In the genomic region with DNA sequence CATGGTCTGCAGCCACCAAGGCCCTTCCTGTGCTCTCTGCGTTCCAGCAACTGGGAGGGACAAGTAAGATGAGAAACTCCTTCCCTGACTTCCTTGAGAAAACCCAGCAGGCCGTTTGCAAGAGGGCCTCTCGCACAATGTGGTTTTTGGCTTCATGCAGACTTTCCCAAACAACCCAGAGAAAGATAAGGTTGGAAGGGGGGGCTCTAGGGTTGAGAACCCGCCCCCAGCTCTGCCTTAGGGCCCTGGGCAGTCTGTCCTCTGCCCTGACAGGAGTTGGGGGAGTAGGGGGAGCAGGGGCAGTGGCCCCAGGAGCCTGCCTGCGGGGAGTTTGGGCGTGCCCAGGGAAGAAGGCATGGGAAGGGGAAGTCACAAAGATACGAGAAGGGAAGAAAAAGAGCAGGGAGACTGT, we compare ENCODE assay signal across 11 cellular contexts.
DNase-seq lines count a peak whose midpoint lies in the region; ATAC-seq and TF ChIP-seq lines count a peak whose summit lies in the region.
"Had no signal": no experiment of that assay in that cellular context is flagged by ENCODE, and none has a peak within 500 bp of the region (broad histone marks: within the 10 kb centered on the region; RNA-seq: fewer than 3 reads in every experiment).

No MANE protein-coding gene starts in this region.

- no peaks in the 10 kb centered on the region for H3K9me3 ChIP-seq in SK-N-SH
- H3K9me3 ChIP-seq in upper lobe of left lung = no peaks in the 10 kb centered on the region

- H3F3A ChIP-seq in SK-N-SH (replicated peaks; ENCODE audit: insufficient read depth) = no peaks in the 10 kb centered on the region

- H3K4me3 Mint-ChIP-seq in natural killer cell = peak overlapping the region; percentile 17
- no peak overlapping the region for H3K4me3 Mint-ChIP-seq in activated T-helper 2 cell treated with anti-CD3 and anti-CD28 coated beads, Interferon-gamma antibody, Interleukin-2, Interleukin-4, amounts not matched to agents 10 μg/mL and 5 μg/mL and 100 μg/mL, durations not matched to agents 14 hours and 24 hours and 36 hours (ENCODE audit: low read depth)

- H3K9me2 ChIP-seq in SK-N-SH = no peaks in the 10 kb centered on the region

- H3K4me1 Mint-ChIP-seq in natural killer cell = peaks cover 60 to 79% of the 10 kb centered on the region in 2 donors
- H3K4me1 Mint-ChIP-seq in activated T-helper 2 cell treated with anti-CD3 and anti-CD28 coated beads, Interferon-gamma antibody, Interleukin-2, Interleukin-4, amounts not matched to agents 10 μg/mL and 5 μg/mL and 100 μg/mL, durations not matched to agents 14 hours and 24 hours and 36 hours (ENCODE audit: low read depth) = peaks cover 21% of the 10 kb centered on the region

- TF ChIP-seq EP300 in SK-N-SH (IDR thresholded peaks at IDR 0.05; ENCODE audit: borderline replicate concordance in 1 of 2, low read depth in 1 of 2, low read length in 1 of 2) (no peak), upper lobe of left lung (IDR thresholded peaks at IDR 0.05) (no peak)

- H3K36me3 ChIP-seq in SK-N-SH (replicated peaks in 1 of 2; ENCODE audit: control insufficient read depth in 1 of 2, insufficient read depth in 2 of 2, low read length in 1 of 2) (peaks cover 2 to 4% of the 10 kb centered on the region in 2 experiments), upper lobe of left lung (no peaks in the 10 kb centered on the region)

- H3K79me2 ChIP-seq in SK-N-SH (ENCODE audit: insufficient read depth) = peaks cover 3% of the 10 kb centered on the region

- peaks cover 6% of the 10 kb centered on the region in 2 donors for H3K9me3 Mint-ChIP-seq in natural killer cell
- H3K9me3 Mint-ChIP-seq in activated T-helper 2 cell treated with anti-CD3 and anti-CD28 coated beads, Interferon-gamma antibody, Interleukin-2, Interleukin-4, amounts not matched to agents 10 μg/mL and 5 μg/mL and 100 μg/mL, durations not matched to agents 14 hours and 24 hours and 36 hours = no peaks in the 10 kb centered on the region

- H3K27me3 Mint-ChIP-seq in natural killer cell (ENCODE audit: low read depth in 2 of 2) = no peaks in the 10 kb centered on the region
- peaks cover 2% of the 10 kb centered on the region for H3K27me3 Mint-ChIP-seq in activated T-helper 2 cell treated with anti-CD3 and anti-CD28 coated beads, Interferon-gamma antibody, Interleukin-2, Interleukin-4, amounts not matched to agents 10 μg/mL and 5 μg/mL and 100 μg/mL, durations not matched to agents 14 hours and 24 hours and 36 hours (ENCODE audit: low read depth)

- CTCF ChIA-PET in SK-N-SH (lab: Yijun Ruan, JAX) = interaction anchor here (1.1 kb wide), 1 partner anchor 74 kb away, joined by 4 read pairs; no protein-coding TSS in a partner anchor

- H3K9ac ChIP-seq in SK-N-SH = no peak overlapping the region

- H3K27ac Mint-ChIP-seq in natural killer cell = peak overlapping the region in 1 of 2 donors; percentile 72
- no peak overlapping the region for H3K27ac Mint-ChIP-seq in activated T-helper 2 cell treated with anti-CD3 and anti-CD28 coated beads, Interferon-gamma antibody, Interleukin-2, Interleukin-4, amounts not matched to agents 10 μg/mL and 5 μg/mL and 100 μg/mL, durations not matched to agents 14 hours and 24 hours and 36 hours

- WGBS in SK-N-SH (ENCODE audit: low lambda C conversion rate) = 73% methylated on average over 7 of the region's 7 CpGs
- WGBS in upper lobe of left lung, 2 donors = 22 to 23% methylated on average over 7 of the region's 7 CpGs

- no peak overlapping the region for H3K4me3 ChIP-seq in SK-N-SH (ENCODE audit: low read depth in 2 of 2, low read length in 1 of 2)
- no peak overlapping the region for H3K4me3 ChIP-seq in upper lobe of left lung

- no peak; the same call in 2 of the 3 replicates for ATAC-seq in SK-N-SH treated with all-trans-retinoic acid at 6 μM for 48 hours
- ATAC-seq in natural killer cell = no peak
- ATAC-seq in upper lobe of left lung (ENCODE audit: low FRiP score in 2 of 2) = peak; percentile 3 to 38

- no peak for DNase-seq in SK-N-SH
- peak; percentile 40 for DNase-seq in fibroblast of peridontal ligament (ENCODE audit: extremely low read depth)
- DNase-seq in natural killer cell = no peak
- no peak for DNase-seq in upper lobe of left lung
- no peak for DNase-seq in activated T-helper 2 cell treated with anti-CD3 and anti-CD28 coated beads, Interferon-gamma antibody, Interleukin-2, Interleukin-4, amounts not matched to agents 10 μg/mL and 5 μg/mL and 100 μg/mL, durations not matched to agents 14 hours and 24 hours and 36 hours (ENCODE audit: low spot score)
- no peak for DNase-seq in activated T-cell treated with anti-CD3 and anti-CD28 coated beads, Interleukin-2, amount 50 U/mL, for 1 hour
- no peak for DNase-seq in NCI-H1092 (lab: John Stamatoyannopoulos, UW)
- DNase-seq: 8988T; NCI-H510A treated with DMSO at 0.1 percent for 48 hours; stimulated activated CD4-positive, alpha-beta T cell treated with anti-CD3 and anti-CD28 coated beads, Interleukin-12 subunit alpha, Interleukin-12 subunit beta, amount 100 ng/mL, for 4 hours had no signal

- peak overlapping the region; percentile 13; the same call in 1 of the 2 replicates for H3K4me2 ChIP-seq in SK-N-SH

- H2AFZ ChIP-seq in SK-N-SH (ENCODE audit: low read depth) = no peak overlapping the region

- H3K27me3 ChIP-seq in SK-N-SH (ENCODE audit: insufficient read depth) (no peaks in the 10 kb centered on the region), upper lobe of left lung (no peaks in the 10 kb centered on the region)

- TF ChIP-seq POLR2A in upper lobe of left lung (IDR thresholded peaks at IDR 0.05) = no peak

- no peak for TF ChIP-seq RAD21 in SK-N-SH (IDR thresholded peaks at IDR 0.05; ENCODE audit: low read length)

- peaks cover 20 to 50% of the 10 kb centered on the region in 2 experiments; a peak in 3 of 4 replicates for H3K4me1 ChIP-seq in SK-N-SH (ENCODE audit: control insufficient read depth in 1 of 2, insufficient read depth in 2 of 2, low read depth in 1 of 2, low read length in 1 of 2)
- H3K4me1 ChIP-seq in upper lobe of left lung = peaks cover 22 to 45% (median 34%) of the 10 kb centered on the region in 4 donors

- H3K27ac ChIP-seq in SK-N-SH (ENCODE audit: low read depth in 2 of 2, low read length in 1 of 2) (peak overlapping the region; percentile 35 to 50; a peak in 3 of 4 replicates), upper lobe of left lung (peak overlapping the region; percentile 48 to 79 (median 65))

- intact Hi-C loops in natural killer cell (cut with micrococcal nuclease) = no loop called here
- intact Hi-C loops in activated T-helper 2 cell treated with anti-CD3 and anti-CD28 coated beads, Interferon-gamma antibody, Interleukin-2, Interleukin-4, amounts not matched to agents 10 μg/mL and 5 μg/mL and 100 μg/mL, durations not matched to agents 14 hours and 24 hours and 36 hours (cut with micrococcal nuclease) = no loop called here

- no peaks in the 10 kb centered on the region for H4K20me1 ChIP-seq in SK-N-SH (ENCODE audit: insufficient read depth)

- no peaks in the 10 kb centered on the region for H3K36me3 Mint-ChIP-seq in natural killer cell
- H3K36me3 Mint-ChIP-seq in activated T-helper 2 cell treated with anti-CD3 and anti-CD28 coated beads, Interferon-gamma antibody, Interleukin-2, Interleukin-4, amounts not matched to agents 10 μg/mL and 5 μg/mL and 100 μg/mL, durations not matched to agents 14 hours and 24 hours and 36 hours (ENCODE audit: low read depth) = no peaks in the 10 kb centered on the region

- POLR2A ChIA-PET in SK-N-SH (lab: Yijun Ruan, JAX) = no interaction called here

- no peak for TF ChIP-seq CTCF in SK-N-SH (IDR thresholded peaks at IDR 0.05)
- no peak for TF ChIP-seq CTCF in natural killer cell (IDR thresholded peaks at IDR 0.05)
- TF ChIP-seq CTCF in upper lobe of left lung (IDR thresholded peaks at IDR 0.05) = no peak

TF ChIP-seq in SK-N-SH, 30 proteins besides CTCF, POLR2A, EP300 and RAD21:
- TF ChIP-seq YY1 (IDR thresholded peaks at IDR 0.05; ENCODE audit: low read depth) (no peak), TCF12 (IDR thresholded peaks at IDR 0.05) (peak; percentile 36; the same call in 1 of the 2 replicates), TAF1 (IDR thresholded peaks at IDR 0.05; ENCODE audit: borderline replicate concordance, low read depth, low read length) (no peak)
- TF ChIP-seq, protein P1, sequence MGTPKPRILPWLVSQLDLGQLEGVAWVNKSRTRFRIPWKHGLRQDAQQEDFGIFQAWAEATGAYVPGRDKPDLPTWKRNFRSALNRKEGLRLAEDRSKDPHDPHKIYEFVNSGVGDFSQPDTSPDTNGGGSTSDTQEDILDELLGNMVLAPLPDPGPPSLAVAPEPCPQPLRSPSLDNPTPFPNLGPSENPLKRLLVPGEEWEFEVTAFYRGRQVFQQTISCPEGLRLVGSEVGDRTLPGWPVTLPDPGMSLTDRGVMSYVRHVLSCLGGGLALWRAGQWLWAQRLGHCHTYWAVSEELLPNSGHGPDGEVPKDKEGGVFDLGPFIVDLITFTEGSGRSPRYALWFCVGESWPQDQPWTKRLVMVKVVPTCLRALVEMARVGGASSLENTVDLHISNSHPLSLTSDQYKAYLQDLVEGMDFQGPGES (IDR thresholded peaks at IDR 0.05; ENCODE audit: low read depth, low read length) = no peak

TF ChIP-seq in SK-N-SH treated with all-trans-retinoic acid at 6 μM for 48 hours, 23 proteins besides CTCF, POLR2A, EP300 and RAD21 (continues in another document):
- TF ChIP-seq, protein P2, sequence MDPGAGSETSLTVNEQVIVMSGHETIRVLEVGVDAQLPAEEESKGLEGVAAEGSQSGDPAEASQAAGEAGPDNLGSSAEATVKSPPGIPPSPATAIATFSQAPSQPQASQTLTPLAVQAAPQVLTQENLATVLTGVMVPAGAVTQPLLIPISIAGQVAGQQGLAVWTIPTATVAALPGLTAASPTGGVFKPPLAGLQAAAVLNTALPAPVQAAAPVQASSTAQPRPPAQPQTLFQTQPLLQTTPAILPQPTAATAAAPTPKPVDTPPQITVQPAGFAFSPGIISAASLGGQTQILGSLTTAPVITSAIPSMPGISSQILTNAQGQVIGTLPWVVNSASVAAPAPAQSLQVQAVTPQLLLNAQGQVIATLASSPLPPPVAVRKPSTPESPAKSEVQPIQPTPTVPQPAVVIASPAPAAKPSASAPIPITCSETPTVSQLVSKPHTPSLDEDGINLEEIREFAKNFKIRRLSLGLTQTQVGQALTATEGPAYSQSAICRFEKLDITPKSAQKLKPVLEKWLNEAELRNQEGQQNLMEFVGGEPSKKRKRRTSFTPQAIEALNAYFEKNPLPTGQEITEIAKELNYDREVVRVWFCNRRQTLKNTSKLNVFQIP (CRISPR knock-in tag; IDR thresholded peaks at IDR 0.05; ENCODE audit: borderline replicate concordance, low read depth) = no peak
- TF ChIP-seq ESRRG (CRISPR knock-in tag; IDR thresholded peaks at IDR 0.05) (no peak), RARB (CRISPR knock-in tag; IDR thresholded peaks at IDR 0.05) (no peak)

Comparison
In these comparisons a context has a peak if more than half of its experiments do, and no peak if none do; other contexts are left out.
1. ATAC-seq: peak in upper lobe of left lung (2 of 2); none in SK-N-SH treated with all-trans-retinoic acid at 6 μM for 48 hours (single experiment) and natural killer cell (0 of 3).